8 cellular contexts compared by ENCODE assay signal in the genomic region with DNA sequence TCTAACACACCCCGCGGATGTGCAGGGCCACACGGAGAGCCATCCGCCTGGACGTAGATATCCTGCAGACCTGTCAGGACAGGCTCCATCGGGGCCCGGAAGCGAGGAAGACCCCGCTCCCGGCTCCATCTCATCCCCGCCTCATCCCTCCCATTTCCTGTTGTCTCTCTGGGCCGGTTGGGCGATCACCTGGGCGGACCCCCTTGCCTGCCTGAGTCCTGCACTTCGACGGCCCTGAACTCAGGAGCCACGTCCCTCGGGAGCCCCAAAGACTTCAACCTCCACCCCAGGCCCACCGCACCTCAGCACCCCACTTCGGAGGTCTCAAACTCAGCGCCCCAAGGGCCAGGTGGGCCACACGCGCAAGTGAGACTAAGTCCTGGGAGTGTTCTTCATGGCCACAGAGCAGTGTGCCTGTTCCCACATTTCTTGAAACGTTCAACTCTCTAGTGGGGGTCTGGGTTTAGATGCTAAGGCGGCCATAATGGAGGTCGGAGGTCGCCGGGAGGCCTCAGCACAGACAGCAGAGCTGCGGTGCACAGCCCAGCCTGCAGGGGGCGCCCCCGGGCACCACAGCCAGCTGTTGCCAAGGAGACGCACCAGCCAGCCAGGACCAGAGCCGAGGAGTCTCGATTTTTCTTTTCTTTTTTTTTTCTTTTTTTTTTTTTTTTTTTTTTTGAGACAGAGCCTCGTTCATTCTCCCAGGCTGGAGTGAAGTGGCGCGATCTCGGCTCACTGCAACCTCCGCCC. TPM values are rescaled to one million over a fixed set of nuclear protein-coding genes. Genes with fewer than 3 reads are reported as not detected.
A peak's percentile ranks its signal among the peaks of the same experiment; 100 is the strongest.
DNase-seq lines count a peak whose midpoint lies in the region; ATAC-seq and TF ChIP-seq lines count a peak whose summit lies in the region.

No MANE protein-coding gene starts in this region.

- no peak overlapping the region for H2BK5ac ChIP-seq in neuronal stem cell (ENCODE audit: low read length)

- H2BK120ac ChIP-seq in neuronal stem cell (ENCODE audit: low read depth, low read length) = peak overlapping the region; percentile 48

- no peaks in the 10 kb centered on the region for H3K79me1 ChIP-seq in neuronal stem cell (ENCODE audit: low read depth, low read length)

- H2BK15ac ChIP-seq in neuronal stem cell (ENCODE audit: low read length) = peak overlapping the region; percentile 50

- TF ChIP-seq CTCF in AG09309 (IDR thresholded peaks at IDR 0.05; ENCODE audit: control insufficient read depth, insufficient read depth, low read depth, low read length, missing control alignments) = peak; percentile 58

- no peak overlapping the region for H3K4me2 ChIP-seq in neuronal stem cell (ENCODE audit: insufficient read depth, low read length, poor library complexity, severe bottlenecking)

- ATAC-seq in HG03039 (IDR thresholded peaks at IDR 0.05; ENCODE audit: unreplicated experiment) = no peak

- peak overlapping the region; percentile 89 for H3K18ac ChIP-seq in neuronal stem cell (ENCODE audit: low read length)

- no peak overlapping the region for H3K27ac ChIP-seq in neuronal stem cell (replicated peaks; ENCODE audit: low read length)

- H3K9ac ChIP-seq in neuronal stem cell (ENCODE audit: low read depth, low read length, poor library complexity) = no peak overlapping the region

- peak overlapping the region; percentile 88 for H2AK5ac ChIP-seq in neuronal stem cell (ENCODE audit: low read depth, low read length)

- peak overlapping the region; percentile 54 for H4K91ac ChIP-seq in neuronal stem cell (ENCODE audit: low read depth, low read length, poor library complexity)

- H3K4me1 ChIP-seq in neuronal stem cell (ENCODE audit: control insufficient read depth in 2 of 2, insufficient read depth in 1 of 2, low read depth in 1 of 2, low read length in 2 of 2) = peaks cover 10 to 15% of the 10 kb centered on the region in 2 donors

- WGBS in neuronal stem cell (ENCODE audit: extremely low coverage in 2 of 2, insufficient read length in 2 of 2, insufficient replicate concordance in 1 of 2), 2 donors = no CpG with 5 or more reads among the region's 39 CpGs

- H3K36me3 ChIP-seq in neuronal stem cell (replicated peaks in 1 of 2; ENCODE audit: control insufficient read depth in 2 of 2, insufficient read depth in 2 of 2, low read length in 2 of 2) = no peaks in the 10 kb centered on the region

- peaks cover 0 to 11% (median 0%) of the 10 kb centered on the region in 3 experiments for H3K27me3 ChIP-seq in neuronal stem cell (ENCODE audit: control insufficient read depth in 3 of 3, insufficient read depth in 3 of 3, low read depth in 1 of 3, low read length in 3 of 3)

- peak overlapping the region; percentile 34 for H3K23ac ChIP-seq in neuronal stem cell (ENCODE audit: low read depth, low read length, poor library complexity)

- H2AFZ ChIP-seq in neuronal stem cell (ENCODE audit: low read length) = no peak overlapping the region

- no peak overlapping the region for H3K14ac ChIP-seq in neuronal stem cell (ENCODE audit: low read length)

- H3K9me3 ChIP-seq in neuronal stem cell (replicated peaks in 1 of 2; ENCODE audit: control insufficient read depth in 2 of 2, insufficient read depth in 1 of 2, low read depth in 1 of 2, low read length in 2 of 2) = no peaks in the 10 kb centered on the region

- no peak overlapping the region for H3K4ac ChIP-seq in neuronal stem cell (ENCODE audit: low read length)

- DNase-seq in AG09309 (ENCODE audit: low read depth) (no peak), H4 (ENCODE audit: low spot score) (peak; percentile 33), UCSD-AML1 (lab: John Stamatoyannopoulos, UW; ENCODE audit: unreplicated experiment) (peak; percentile 63), cerebellar cortex (ENCODE audit: low spot score) (peak; percentile 10), neuronal stem cell (ENCODE audit: low spot score) (no peak), NCI-H345 (lab: John Stamatoyannopoulos, UW) (no peak), medulla oblongata (ENCODE audit: extremely low spot score) (no peak)

- H2BK12ac ChIP-seq in neuronal stem cell (ENCODE audit: low read length) = peak overlapping the region; percentile 35

- H3K4me3 ChIP-seq in AG09309 (ENCODE audit: control insufficient read depth, low read depth, low read length) = no peak overlapping the region
- no peak overlapping the region for H3K4me3 ChIP-seq in neuronal stem cell (ENCODE audit: low read length in 2 of 2)

- no peak overlapping the region for H4K8ac ChIP-seq in neuronal stem cell (ENCODE audit: low read depth, low read length)

RNA-seq across cellular contexts. Expression of a gene that starts 26.0 kb away (rescaled TPM):
- total RNA-seq in H4 (2014; rRNA removed; shearing (Covaris generic)) = 23.2 and 35.2 TPM in 2 replicates
- 18.3 TPM for polyA plus RNA-seq in neuronal stem cell (2013, experiment 1 of 2)
- 18.4 TPM for polyA plus RNA-seq in neuronal stem cell (2013, experiment 2 of 2)

Comparison
In these comparisons a context has a peak if more than half of its experiments do, and no peak if none do; other contexts are left out.
1. DNase-seq: peak in H4 (single experiment), UCSD-AML1 (single experiment) and cerebellar cortex (single experiment); none in AG09309 (single experiment), neuronal stem cell (single experiment), NCI-H345 (single experiment) and medulla oblongata (single experiment).